9 cellular contexts compared by ENCODE assay signal in genomic region chr1:213643360-213643759, GRCh38.
"Had no signal": no experiment of that assay in that cellular context is flagged by ENCODE, and none has a peak within 500 bp of the region (broad histone marks: within the 10 kb centered on the region; RNA-seq: fewer than 3 reads in every experiment).

No MANE protein-coding gene starts in this region.

- H3K4me3 Mint-ChIP-seq: HFFc6 had no signal

- H3K4me3 ChIP-seq: GM23248, HAP-1 had no signal

- H3K36me3 ChIP-seq: HAP-1 had no signal

- ATAC-seq: HCT116 had no signal

- H3K9me3 ChIP-seq: HAP-1 had no signal

- DNase-seq: GM23248, GOT3, H7, HFFc6, IMR-90, KBM-7 had no signal

- H3K4me1 ChIP-seq: HAP-1 had no signal

- H3K27ac Mint-ChIP-seq: HFFc6 had no signal

- H3K9ac ChIP-seq: GM23248 had no signal

- H2AFZ ChIP-seq: GM23248 had no signal

- H3K27ac ChIP-seq: GM23248, HL-60 had no signal
